ENCODE assay signal across 15 cellular contexts in the genomic region with DNA sequence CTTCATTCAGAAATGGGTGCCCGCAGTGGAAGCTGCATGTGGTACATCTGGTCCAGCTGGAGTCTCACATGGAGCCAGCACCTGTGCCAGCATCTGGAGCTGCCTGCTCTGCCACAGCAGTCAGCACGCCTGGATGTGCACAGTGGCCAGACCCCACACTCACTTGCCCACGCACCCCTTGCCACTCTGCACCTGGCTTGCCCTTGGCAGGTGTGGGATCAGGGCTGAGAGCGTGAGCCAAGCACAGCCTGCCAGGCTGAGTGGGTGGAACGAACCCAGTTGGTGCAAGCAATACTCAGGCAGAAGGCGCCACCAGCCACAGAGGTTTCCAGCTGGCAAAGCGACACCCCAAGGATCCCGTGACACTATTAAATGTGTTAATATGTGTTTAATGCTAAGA.
A peak's percentile ranks its signal among the peaks of the same experiment; 100 is the strongest.
DNase-seq lines count a peak whose midpoint lies in the region; ATAC-seq and TF ChIP-seq lines count a peak whose summit lies in the region.
"Had no signal": no experiment of that assay in that cellular context is flagged by ENCODE, and none has a peak within 500 bp of the region (broad histone marks: within the 10 kb centered on the region; RNA-seq: fewer than 3 reads in every experiment).

No MANE protein-coding gene starts in this region.

- ATAC-seq in gastrocnemius medialis (peak in 1 of 2 donors; percentile 35), HG03095 (IDR thresholded peaks at IDR 0.05; ENCODE audit: unreplicated experiment) (no peak)

- WGBS in neuronal stem cell (ENCODE audit: extremely low coverage in 2 of 2, insufficient read length in 2 of 2, insufficient replicate concordance in 1 of 2), 2 donors = no CpG with 5 or more reads among the region's 8 CpGs

- H2BK5ac ChIP-seq in neuronal stem cell (ENCODE audit: low read length) = no peak overlapping the region

- no peak overlapping the region for H4K91ac ChIP-seq in neuronal stem cell (ENCODE audit: low read depth, low read length, poor library complexity)

- no peaks in the 10 kb centered on the region for H3K79me1 ChIP-seq in neuronal stem cell (ENCODE audit: low read depth, low read length)

- no peaks in the 10 kb centered on the region for H3K27me3 ChIP-seq in neuronal stem cell (ENCODE audit: control insufficient read depth in 3 of 3, insufficient read depth in 3 of 3, low read depth in 1 of 3, low read length in 3 of 3)
- H3K27me3 ChIP-seq in gastrocnemius medialis = no peaks in the 10 kb centered on the region

- no peak overlapping the region for H2BK15ac ChIP-seq in neuronal stem cell (ENCODE audit: low read length)

- intact Hi-C loops in gastrocnemius medialis (cut with DNase I; ENCODE audit: low total_unique reads) = loop anchor here (1.0 to 2.0 kb wide), 2 partner anchors 33 to 90 kb away; no protein-coding TSS in a partner anchor

- no peak overlapping the region for H3K4ac ChIP-seq in neuronal stem cell (ENCODE audit: low read length)

- H3K36me3 ChIP-seq in neuronal stem cell (replicated peaks in 1 of 2; ENCODE audit: control insufficient read depth in 2 of 2, insufficient read depth in 2 of 2, low read length in 2 of 2) (no peaks in the 10 kb centered on the region), gastrocnemius medialis (no peaks in the 10 kb centered on the region)
- H3K36me3 ChIP-seq: HAP-1 had no signal

- in situ Hi-C loops in gastrocnemius medialis (cut with MboI; ENCODE audit: low sequenced_read_pairs in 4 of 4) = no loop called here

- no peak overlapping the region for H3K4me3 ChIP-seq in neuronal stem cell (ENCODE audit: low read length in 2 of 2)
- no peak overlapping the region for H3K4me3 ChIP-seq in gastrocnemius medialis
- H3K4me3 ChIP-seq: HAP-1 had no signal

- no peak overlapping the region for H2AK5ac ChIP-seq in neuronal stem cell (ENCODE audit: low read depth, low read length)

- peaks cover 0 to 2% of the 10 kb centered on the region in 2 donors for H3K4me1 ChIP-seq in neuronal stem cell (ENCODE audit: control insufficient read depth in 2 of 2, insufficient read depth in 1 of 2, low read depth in 1 of 2, low read length in 2 of 2)
- H3K4me1 ChIP-seq in gastrocnemius medialis = peaks cover 55 to 57% of the 10 kb centered on the region in 2 donors
- H3K4me1 ChIP-seq: HAP-1 had no signal

- peak overlapping the region; percentile 61 for H3K18ac ChIP-seq in neuronal stem cell (ENCODE audit: low read length)

- no peak overlapping the region for H2BK12ac ChIP-seq in neuronal stem cell (ENCODE audit: low read length)

- TF ChIP-seq POLR2A in gastrocnemius medialis (IDR thresholded peaks at IDR 0.05) = no peak

- H3K14ac ChIP-seq in neuronal stem cell (ENCODE audit: low read length) = no peak overlapping the region

- H3K9me3 ChIP-seq in neuronal stem cell (replicated peaks in 1 of 2; ENCODE audit: control insufficient read depth in 2 of 2, insufficient read depth in 1 of 2, low read depth in 1 of 2, low read length in 2 of 2) (peaks cover 0 to 2% of the 10 kb centered on the region in 2 donors), gastrocnemius medialis (no peaks in the 10 kb centered on the region)
- H3K9me3 ChIP-seq: HAP-1 had no signal

- no peak overlapping the region for H3K4me2 ChIP-seq in neuronal stem cell (ENCODE audit: insufficient read depth, low read length, poor library complexity, severe bottlenecking)

- peak; percentile 29 for DNase-seq in ecto neural progenitor cell (ENCODE audit: low spot score)
- DNase-seq in neuronal stem cell (ENCODE audit: low spot score) = no peak
- DNase-seq in gastrocnemius medialis = peak; percentile 35 to 79
- no peak for DNase-seq in NCI-H187 treated with DMSO at 0.1 percent for 48 hours (lab: John Stamatoyannopoulos, UW)
- no peak for DNase-seq in activated T-cell treated with anti-CD3 and anti-CD28 coated beads for 4 hours
- DNase-seq: C1 segment of cervical spinal cord; Calu3; CD4-positive, alpha-beta memory T cell; COR-L47; DMS153; DND-41; GOT3; HFFc6 had no signal

- peak overlapping the region; percentile 69 for H3K23ac ChIP-seq in neuronal stem cell (ENCODE audit: low read depth, low read length, poor library complexity)

- H4K8ac ChIP-seq in neuronal stem cell (ENCODE audit: low read depth, low read length) = no peak overlapping the region

- no peak overlapping the region for H2AFZ ChIP-seq in neuronal stem cell (ENCODE audit: low read length)

- H2BK120ac ChIP-seq in neuronal stem cell (ENCODE audit: low read depth, low read length) = no peak overlapping the region

- TF ChIP-seq CTCF in gastrocnemius medialis (IDR thresholded peaks at IDR 0.05 in 4 of 5, conservative IDR thresholded peaks at IDR 0.05 in 1 of 5) = no peak

- H3K27ac ChIP-seq in neuronal stem cell (replicated peaks; ENCODE audit: low read length) = no peak overlapping the region
- peak overlapping the region; percentile 85 to 92 (median 86) for H3K27ac ChIP-seq in gastrocnemius medialis

- peak overlapping the region; percentile 73 for H3K9ac ChIP-seq in neuronal stem cell (ENCODE audit: low read depth, low read length, poor library complexity)

Comparison
In these comparisons a context has a peak if more than half of its experiments do, and no peak if none do; other contexts are left out.
1. DNase-seq: peak in ecto neural progenitor cell (single experiment) and gastrocnemius medialis (2 of 2); none in neuronal stem cell (single experiment), NCI-H187 treated with DMSO at 0.1 percent for 48 hours (single experiment) and activated T-cell treated with anti-CD3 and anti-CD28 coated beads for 4 hours (single experiment).